In the genomic region with DNA sequence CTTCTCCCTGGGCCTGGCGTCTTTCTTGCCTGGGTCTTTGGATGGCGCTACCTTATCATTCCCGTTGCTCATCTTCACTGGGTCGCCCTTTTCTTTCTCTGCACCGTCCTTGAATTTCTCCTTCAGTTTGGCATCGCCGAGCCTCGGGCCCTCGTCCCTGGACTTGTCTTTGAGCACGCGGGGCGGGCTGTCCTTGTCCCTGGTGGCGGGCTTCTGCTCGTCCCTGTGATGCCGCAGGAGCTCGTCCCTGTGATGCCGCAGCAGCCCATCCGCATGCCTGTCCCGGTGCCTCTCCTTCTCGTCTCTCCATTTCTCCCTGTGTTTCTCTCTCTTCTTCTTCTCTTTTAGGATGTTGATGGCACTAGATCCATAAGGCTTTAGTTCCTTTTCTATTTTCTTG, we compare ENCODE assay signal across 31 cellular contexts.
"Had no signal": no experiment of that assay in that cellular context is flagged by ENCODE, and none has a peak within 500 bp of the region (broad histone marks: within the 10 kb centered on the region; RNA-seq: fewer than 3 reads in every experiment).

No MANE protein-coding gene starts in this region.

- H3K27me3 ChIP-seq: ovary, spleen, suprapubic skin, testis, tibial artery, transverse colon, upper lobe of right lung, uterus had no signal

- H3K27ac ChIP-seq: ovary, parathyroid adenoma, psoas muscle, skin epidermis, spleen, suprapubic skin, testis, tibial artery, transverse colon, upper lobe of right lung, uterus had no signal

- H2AFZ ChIP-seq: parathyroid adenoma had no signal

- H3K36me3 Mint-ChIP-seq: natural killer cell treated with Interleukin-12 subunit alpha and Interleukin-12 subunit beta and Interleukin-15 and Interleukin-18, amount 100 ng/mL, for 72 hours; type B pancreatic cell had no signal

- H3K4me3 Mint-ChIP-seq: naive thymus-derived CD8-positive, alpha-beta T cell; natural killer cell treated with Interleukin-12 subunit alpha and Interleukin-12 subunit beta and Interleukin-15 and Interleukin-18, amount 100 ng/mL, for 72 hours; nephron progenitor cell; neural crest cell; stimulated activated memory B cell treated with anti-CD40 and anti-IgM and Interleukin-4, amounts not matched to agents 10 μg/mL and 1 μg/mL and 100 μg/mL, for 72 hours; stimulated activated naive CD8-positive, alpha-beta T cell treated with anti-CD3 and anti-CD28 coated beads, Interleukin-15, amount 100 ng/mL, for 72 hours; type B pancreatic cell had no signal

- H3K27ac Mint-ChIP-seq: naive thymus-derived CD8-positive, alpha-beta T cell; natural killer cell treated with Interleukin-12 subunit alpha and Interleukin-12 subunit beta and Interleukin-15 and Interleukin-18, amount 100 ng/mL, for 72 hours; nephron progenitor cell; progenitor cell of endocrine pancreas; stimulated activated memory B cell treated with anti-CD40 and anti-IgM and Interleukin-4, amounts not matched to agents 10 μg/mL and 1 μg/mL and 100 μg/mL, for 72 hours; stimulated activated naive CD8-positive, alpha-beta T cell treated with anti-CD3 and anti-CD28 coated beads, Interleukin-15, amount 100 ng/mL, for 72 hours; type B pancreatic cell had no signal

- H3K4me1 ChIP-seq: parathyroid adenoma, psoas muscle, suprapubic skin, tibial artery, transverse colon, upper lobe of right lung, uterus had no signal

- H3K9me3 ChIP-seq: ovary, psoas muscle, spleen, suprapubic skin, testis, tibial artery, transverse colon, upper lobe of right lung, uterus had no signal

- H3K9ac ChIP-seq: parathyroid adenoma had no signal

- H3K9me3 Mint-ChIP-seq: natural killer cell treated with Interleukin-12 subunit alpha and Interleukin-12 subunit beta and Interleukin-15 and Interleukin-18, amount 100 ng/mL, for 72 hours; nephron progenitor cell; neural crest cell; stimulated activated memory B cell treated with anti-CD40 and anti-IgM and Interleukin-4, amounts not matched to agents 10 μg/mL and 1 μg/mL and 100 μg/mL, for 72 hours; stimulated activated naive CD8-positive, alpha-beta T cell treated with anti-CD3 and anti-CD28 coated beads, Interleukin-15, amount 100 ng/mL, for 72 hours; type B pancreatic cell had no signal

- DNase-seq: naive thymus-derived CD8-positive, alpha-beta T cell; nephron progenitor cell; occipital lobe; ovary; posterior cingulate gyrus; psoas muscle; spleen; stimulated activated CD4-positive, alpha-beta T cell treated with anti-CD3 and anti-CD28 coated beads, Interleukin-12 subunit alpha, Interleukin-12 subunit beta, amount 100 ng/mL, for 4 hours; stimulated activated CD4-positive, alpha-beta T cell treated with anti-CD3 and anti-CD28 coated beads, Interleukin-1b, Interleukin-23, amount 100 ng/mL, for 48 hours; stimulated activated CD4-positive, alpha-beta T cell treated with anti-CD3 and anti-CD28 coated beads, Interleukin-4, amount 100 ng/mL, for 1 hour; stimulated activated CD4-positive, alpha-beta T cell treated with anti-CD3 and anti-CD28 coated beads, Interleukin-4, amount 100 ng/mL, for 4 hours; stimulated activated CD8-positive, alpha-beta memory T cell treated with anti-CD3 and anti-CD28 coated beads, Interleukin-4, amount 100 ng/mL, for 48 hours; stimulated activated naive CD4-positive, alpha-beta T cell; stimulated activated naive CD8-positive, alpha-beta T cell treated with anti-CD3 and anti-CD28 coated beads, Interleukin-15, amount 100 ng/mL, for 72 hours; stimulated activated naive CD8-positive, alpha-beta T cell treated with anti-CD3 and anti-CD28 coated beads, Interleukin-15, Interleukin-2, amounts not matched to agents 100 U/mL and 50 U/mL, for 24 hours; substantia nigra; testis; tibial artery; transverse colon; upper lobe of right lung; uterus had no signal

- H3K4me2 ChIP-seq: smooth muscle cell had no signal

- H3K36me3 ChIP-seq: ovary, uterus had no signal

- H3K4me1 Mint-ChIP-seq: naive thymus-derived CD8-positive, alpha-beta T cell had no signal

- H3K27me3 Mint-ChIP-seq: naive thymus-derived CD8-positive, alpha-beta T cell; natural killer cell treated with Interleukin-12 subunit alpha and Interleukin-12 subunit beta and Interleukin-15 and Interleukin-18, amount 100 ng/mL, for 72 hours; progenitor cell of endocrine pancreas; stimulated activated memory B cell treated with anti-CD40 and anti-IgM and Interleukin-4, amounts not matched to agents 10 μg/mL and 1 μg/mL and 100 μg/mL, for 72 hours; stimulated activated naive CD8-positive, alpha-beta T cell treated with anti-CD3 and anti-CD28 coated beads, Interleukin-15, amount 100 ng/mL, for 72 hours; type B pancreatic cell had no signal

- H3K4me3 ChIP-seq: ovary, psoas muscle, skin epidermis, smooth muscle cell, spleen, suprapubic skin, tibial artery, transverse colon, upper lobe of right lung, uterus had no signal

- ATAC-seq: naive thymus-derived CD8-positive, alpha-beta T cell; natural killer cell treated with Interleukin-12 subunit alpha and Interleukin-12 subunit beta and Interleukin-15 and Interleukin-18, amount 100 ng/mL, for 72 hours; psoas muscle; sciatic nerve; stimulated activated memory B cell treated with anti-CD40 and anti-IgM and Interleukin-4, amounts not matched to agents 10 μg/mL and 1 μg/mL and 100 μg/mL, for 72 hours; stimulated activated naive CD8-positive, alpha-beta T cell treated with anti-CD3 and anti-CD28 coated beads, Interleukin-15, amount 100 ng/mL, for 72 hours; stimulated activated naive CD8-positive, alpha-beta T cell treated with anti-CD3 and anti-CD28 coated beads, Interleukin-15, Interleukin-2, amounts not matched to agents 100 U/mL and 50 U/mL, for 24 hours; upper lobe of right lung had no signal
